ENCODE assay signal across 1 cellular context in the genomic region with DNA sequence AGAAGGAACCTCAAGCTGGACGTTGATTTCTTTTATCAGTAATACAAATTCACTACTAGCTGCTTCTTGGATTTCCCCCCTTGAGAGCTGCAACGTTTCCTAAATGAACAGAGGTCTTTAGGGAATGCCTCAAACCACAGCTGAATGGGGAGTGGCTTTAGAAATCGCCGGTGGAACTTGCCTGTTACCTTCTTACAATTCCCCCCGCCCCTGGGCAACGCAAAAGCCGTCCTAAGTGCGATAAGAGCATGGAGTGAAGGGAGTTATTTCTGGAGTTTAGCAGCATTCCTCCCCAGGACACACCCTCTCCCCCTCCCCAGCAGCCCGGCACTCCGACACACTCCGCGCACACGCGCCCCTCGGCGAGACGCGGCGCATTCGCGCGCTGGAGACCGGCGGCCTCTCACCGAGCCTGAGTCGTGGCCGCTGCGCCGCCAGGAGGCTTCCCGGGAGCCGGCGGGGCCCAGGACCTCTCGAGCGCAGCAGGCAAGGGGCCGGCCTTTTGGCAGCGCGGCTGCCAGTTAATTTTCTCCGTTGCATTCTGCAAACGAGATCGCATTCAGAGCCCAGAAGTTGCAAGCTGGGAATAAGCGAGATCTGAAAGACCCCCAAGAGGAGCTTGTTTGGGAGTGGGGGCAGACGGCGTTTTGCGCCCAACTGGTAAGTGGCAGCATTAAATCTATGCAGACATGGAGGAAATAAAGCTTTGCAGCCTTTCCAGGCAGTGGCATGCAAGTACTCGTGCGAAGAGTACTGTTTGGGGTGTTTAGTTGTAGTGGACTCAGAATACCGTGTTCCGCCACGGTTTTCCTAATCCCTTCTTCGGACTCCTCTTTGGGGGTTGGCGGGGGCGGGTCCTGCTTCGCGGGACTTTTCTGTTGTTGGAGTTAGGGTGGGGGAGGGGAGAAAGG.
A peak's percentile ranks its signal among the peaks of the same experiment; 100 is the strongest.
TF ChIP-seq lines count a peak whose summit lies in the region.

No MANE protein-coding gene starts in this region.

TF ChIP-seq in HEK293, 187 proteins besides CTCF, POLR2A, EP300 and RAD21 (continued from another document and continues in another):
- TF ChIP-seq, protein P1, sequence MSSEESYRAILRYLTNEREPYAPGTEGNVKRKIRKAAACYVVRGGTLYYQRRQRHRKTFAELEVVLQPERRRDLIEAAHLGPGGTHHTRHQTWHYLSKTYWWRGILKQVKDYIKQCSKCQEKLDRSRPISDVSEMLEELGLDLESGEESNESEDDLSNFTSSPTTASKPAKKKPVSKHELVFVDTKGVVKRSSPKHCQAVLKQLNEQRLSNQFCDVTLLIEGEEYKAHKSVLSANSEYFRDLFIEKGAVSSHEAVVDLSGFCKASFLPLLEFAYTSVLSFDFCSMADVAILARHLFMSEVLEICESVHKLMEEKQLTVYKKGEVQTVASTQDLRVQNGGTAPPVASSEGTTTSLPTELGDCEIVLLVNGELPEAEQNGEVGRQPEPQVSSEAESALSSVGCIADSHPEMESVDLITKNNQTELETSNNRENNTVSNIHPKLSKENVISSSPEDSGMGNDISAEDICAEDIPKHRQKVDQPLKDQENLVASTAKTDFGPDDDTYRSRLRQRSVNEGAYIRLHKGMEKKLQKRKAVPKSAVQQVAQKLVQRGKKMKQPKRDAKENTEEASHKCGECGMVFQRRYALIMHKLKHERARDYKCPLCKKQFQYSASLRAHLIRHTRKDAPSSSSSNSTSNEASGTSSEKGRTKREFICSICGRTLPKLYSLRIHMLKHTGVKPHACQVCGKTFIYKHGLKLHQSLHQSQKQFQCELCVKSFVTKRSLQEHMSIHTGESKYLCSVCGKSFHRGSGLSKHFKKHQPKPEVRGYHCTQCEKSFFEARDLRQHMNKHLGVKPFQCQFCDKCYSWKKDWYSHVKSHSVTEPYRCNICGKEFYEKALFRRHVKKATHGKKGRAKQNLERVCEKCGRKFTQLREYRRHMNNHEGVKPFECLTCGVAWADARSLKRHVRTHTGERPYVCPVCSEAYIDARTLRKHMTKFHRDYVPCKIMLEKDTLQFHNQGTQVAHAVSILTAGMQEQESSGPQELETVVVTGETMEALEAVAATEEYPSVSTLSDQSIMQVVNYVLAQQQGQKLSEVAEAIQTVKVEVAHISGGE (tag by site-specific recombination; conservative IDR thresholded peaks at IDR 0.05; ENCODE audit: low read depth), result peak; percentile 38
- TF ChIP-seq ZNF114 (tag by site-specific recombination; IDR thresholded peaks at IDR 0.05) (no peak), ZNF146 (tag by site-specific recombination; IDR thresholded peaks at IDR 0.05) (no peak), ZBTB17 (tag by site-specific recombination; IDR thresholded peaks at IDR 0.05) (peak; percentile 51), ZFP3 (tag by site-specific recombination; IDR thresholded peaks at IDR 0.05; ENCODE audit: low read depth) (no peak), ZNF140 (tag by site-specific recombination; IDR thresholded peaks at IDR 0.05) (no peak), ZNF658 (tag by site-specific recombination; IDR thresholded peaks at IDR 0.05) (no peak), ZEB2 (tag by site-specific recombination; IDR thresholded peaks at IDR 0.05) (peak; percentile 39; the same call in 1 of the 2 replicates), FEZF1 (tag by site-specific recombination; IDR thresholded peaks at IDR 0.05) (peak; percentile 85), HOXD13 (CRISPR knock-in tag; IDR thresholded peaks at IDR 0.05; ENCODE audit: borderline replicate concordance) (peak; percentile 54; the same call in 1 of the 2 replicates), ZNF76 (tag by site-specific recombination; IDR thresholded peaks at IDR 0.05; ENCODE audit: borderline replicate concordance, low read depth) (peak; percentile 46; the same call in 1 of the 2 replicates), ZNF335 (tag by site-specific recombination; conservative IDR thresholded peaks at IDR 0.05) (peak; percentile 97), ZIC2 (tag by site-specific recombination; IDR thresholded peaks at IDR 0.05) (peak; percentile 95), IKZF3 (tag by site-specific recombination; IDR thresholded peaks at IDR 0.05) (peak; percentile 62), ZNF514 (tag by site-specific recombination; IDR thresholded peaks at IDR 0.05) (no peak), SP3 (tag by site-specific recombination; IDR thresholded peaks at IDR 0.05) (0 out of 2 replicates have a peak, but pooled peaks have one; percentile 48), RBAK (tag by site-specific recombination; IDR thresholded peaks at IDR 0.05) (no peak), ZNF423 (tag by site-specific recombination; IDR thresholded peaks at IDR 0.05) (no peak), ZNF112 (tag by site-specific recombination; IDR thresholded peaks at IDR 0.05) (no peak), ZSCAN30 (tag by site-specific recombination; IDR thresholded peaks at IDR 0.05) (peak; percentile 96), SCRT2 (tag by site-specific recombination; IDR thresholded peaks at IDR 0.05) (0 out of 2 replicates have a peak, but pooled peaks have one; percentile 26), ZNF292 (tag by site-specific recombination; IDR thresholded peaks at IDR 0.05; ENCODE audit: borderline replicate concordance, low read depth) (no peak), ZNF654 (tag by site-specific recombination; IDR thresholded peaks at IDR 0.05; ENCODE audit: low read depth) (no peak)
- TF ChIP-seq, protein P2, sequence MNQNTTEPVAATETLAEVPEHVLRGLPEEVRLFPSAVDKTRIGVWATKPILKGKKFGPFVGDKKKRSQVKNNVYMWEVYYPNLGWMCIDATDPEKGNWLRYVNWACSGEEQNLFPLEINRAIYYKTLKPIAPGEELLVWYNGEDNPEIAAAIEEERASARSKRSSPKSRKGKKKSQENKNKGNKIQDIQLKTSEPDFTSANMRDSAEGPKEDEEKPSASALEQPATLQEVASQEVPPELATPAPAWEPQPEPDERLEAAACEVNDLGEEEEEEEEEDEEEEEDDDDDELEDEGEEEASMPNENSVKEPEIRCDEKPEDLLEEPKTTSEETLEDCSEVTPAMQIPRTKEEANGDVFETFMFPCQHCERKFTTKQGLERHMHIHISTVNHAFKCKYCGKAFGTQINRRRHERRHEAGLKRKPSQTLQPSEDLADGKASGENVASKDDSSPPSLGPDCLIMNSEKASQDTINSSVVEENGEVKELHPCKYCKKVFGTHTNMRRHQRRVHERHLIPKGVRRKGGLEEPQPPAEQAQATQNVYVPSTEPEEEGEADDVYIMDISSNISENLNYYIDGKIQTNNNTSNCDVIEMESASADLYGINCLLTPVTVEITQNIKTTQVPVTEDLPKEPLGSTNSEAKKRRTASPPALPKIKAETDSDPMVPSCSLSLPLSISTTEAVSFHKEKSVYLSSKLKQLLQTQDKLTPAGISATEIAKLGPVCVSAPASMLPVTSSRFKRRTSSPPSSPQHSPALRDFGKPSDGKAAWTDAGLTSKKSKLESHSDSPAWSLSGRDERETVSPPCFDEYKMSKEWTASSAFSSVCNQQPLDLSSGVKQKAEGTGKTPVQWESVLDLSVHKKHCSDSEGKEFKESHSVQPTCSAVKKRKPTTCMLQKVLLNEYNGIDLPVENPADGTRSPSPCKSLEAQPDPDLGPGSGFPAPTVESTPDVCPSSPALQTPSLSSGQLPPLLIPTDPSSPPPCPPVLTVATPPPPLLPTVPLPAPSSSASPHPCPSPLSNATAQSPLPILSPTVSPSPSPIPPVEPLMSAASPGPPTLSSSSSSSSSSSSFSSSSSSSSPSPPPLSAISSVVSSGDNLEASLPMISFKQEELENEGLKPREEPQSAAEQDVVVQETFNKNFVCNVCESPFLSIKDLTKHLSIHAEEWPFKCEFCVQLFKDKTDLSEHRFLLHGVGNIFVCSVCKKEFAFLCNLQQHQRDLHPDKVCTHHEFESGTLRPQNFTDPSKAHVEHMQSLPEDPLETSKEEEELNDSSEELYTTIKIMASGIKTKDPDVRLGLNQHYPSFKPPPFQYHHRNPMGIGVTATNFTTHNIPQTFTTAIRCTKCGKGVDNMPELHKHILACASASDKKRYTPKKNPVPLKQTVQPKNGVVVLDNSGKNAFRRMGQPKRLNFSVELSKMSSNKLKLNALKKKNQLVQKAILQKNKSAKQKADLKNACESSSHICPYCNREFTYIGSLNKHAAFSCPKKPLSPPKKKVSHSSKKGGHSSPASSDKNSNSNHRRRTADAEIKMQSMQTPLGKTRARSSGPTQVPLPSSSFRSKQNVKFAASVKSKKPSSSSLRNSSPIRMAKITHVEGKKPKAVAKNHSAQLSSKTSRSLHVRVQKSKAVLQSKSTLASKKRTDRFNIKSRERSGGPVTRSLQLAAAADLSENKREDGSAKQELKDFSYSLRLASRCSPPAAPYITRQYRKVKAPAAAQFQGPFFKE (tag by site-specific recombination; IDR thresholded peaks at IDR 0.05; ENCODE audit: borderline replicate concordance), result no peak
- TF ChIP-seq, protein P3, sequence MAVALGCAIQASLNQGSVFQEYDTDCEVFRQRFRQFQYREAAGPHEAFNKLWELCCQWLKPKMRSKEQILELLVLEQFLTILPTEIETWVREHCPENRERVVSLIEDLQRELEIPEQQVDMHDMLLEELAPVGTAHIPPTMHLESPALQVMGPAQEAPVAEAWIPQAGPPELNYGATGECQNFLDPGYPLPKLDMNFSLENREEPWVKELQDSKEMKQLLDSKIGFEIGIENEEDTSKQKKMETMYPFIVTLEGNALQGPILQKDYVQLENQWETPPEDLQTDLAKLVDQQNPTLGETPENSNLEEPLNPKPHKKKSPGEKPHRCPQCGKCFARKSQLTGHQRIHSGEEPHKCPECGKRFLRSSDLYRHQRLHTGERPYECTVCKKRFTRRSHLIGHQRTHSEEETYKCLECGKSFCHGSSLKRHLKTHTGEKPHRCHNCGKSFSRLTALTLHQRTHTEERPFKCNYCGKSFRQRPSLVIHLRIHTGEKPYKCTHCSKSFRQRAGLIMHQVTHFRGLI (tag by site-specific recombination; IDR thresholded peaks at IDR 0.05), result 0 out of 2 replicates have a peak, but pooled peaks have one; percentile 25
- TF ChIP-seq, protein P4, sequence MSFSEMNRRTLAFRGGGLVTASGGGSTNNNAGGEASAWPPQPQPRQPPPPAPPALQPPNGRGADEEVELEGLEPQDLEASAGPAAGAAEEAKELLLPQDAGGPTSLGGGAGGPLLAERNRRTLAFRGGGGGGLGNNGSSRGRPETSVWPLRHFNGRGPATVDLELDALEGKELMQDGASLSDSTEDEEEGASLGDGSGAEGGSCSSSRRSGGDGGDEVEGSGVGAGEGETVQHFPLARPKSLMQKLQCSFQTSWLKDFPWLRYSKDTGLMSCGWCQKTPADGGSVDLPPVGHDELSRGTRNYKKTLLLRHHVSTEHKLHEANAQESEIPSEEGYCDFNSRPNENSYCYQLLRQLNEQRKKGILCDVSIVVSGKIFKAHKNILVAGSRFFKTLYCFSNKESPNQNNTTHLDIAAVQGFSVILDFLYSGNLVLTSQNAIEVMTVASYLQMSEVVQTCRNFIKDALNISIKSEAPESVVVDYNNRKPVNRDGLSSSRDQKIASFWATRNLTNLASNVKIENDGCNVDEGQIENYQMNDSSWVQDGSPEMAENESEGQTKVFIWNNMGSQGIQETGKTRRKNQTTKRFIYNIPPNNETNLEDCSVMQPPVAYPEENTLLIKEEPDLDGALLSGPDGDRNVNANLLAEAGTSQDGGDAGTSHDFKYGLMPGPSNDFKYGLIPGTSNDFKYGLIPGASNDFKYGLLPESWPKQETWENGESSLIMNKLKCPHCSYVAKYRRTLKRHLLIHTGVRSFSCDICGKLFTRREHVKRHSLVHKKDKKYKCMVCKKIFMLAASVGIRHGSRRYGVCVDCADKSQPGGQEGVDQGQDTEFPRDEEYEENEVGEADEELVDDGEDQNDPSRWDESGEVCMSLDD (tag by site-specific recombination; IDR thresholded peaks at IDR 0.05), result 0 out of 2 replicates have a peak, but pooled peaks have one; percentile 41
- TF ChIP-seq, protein P5, sequence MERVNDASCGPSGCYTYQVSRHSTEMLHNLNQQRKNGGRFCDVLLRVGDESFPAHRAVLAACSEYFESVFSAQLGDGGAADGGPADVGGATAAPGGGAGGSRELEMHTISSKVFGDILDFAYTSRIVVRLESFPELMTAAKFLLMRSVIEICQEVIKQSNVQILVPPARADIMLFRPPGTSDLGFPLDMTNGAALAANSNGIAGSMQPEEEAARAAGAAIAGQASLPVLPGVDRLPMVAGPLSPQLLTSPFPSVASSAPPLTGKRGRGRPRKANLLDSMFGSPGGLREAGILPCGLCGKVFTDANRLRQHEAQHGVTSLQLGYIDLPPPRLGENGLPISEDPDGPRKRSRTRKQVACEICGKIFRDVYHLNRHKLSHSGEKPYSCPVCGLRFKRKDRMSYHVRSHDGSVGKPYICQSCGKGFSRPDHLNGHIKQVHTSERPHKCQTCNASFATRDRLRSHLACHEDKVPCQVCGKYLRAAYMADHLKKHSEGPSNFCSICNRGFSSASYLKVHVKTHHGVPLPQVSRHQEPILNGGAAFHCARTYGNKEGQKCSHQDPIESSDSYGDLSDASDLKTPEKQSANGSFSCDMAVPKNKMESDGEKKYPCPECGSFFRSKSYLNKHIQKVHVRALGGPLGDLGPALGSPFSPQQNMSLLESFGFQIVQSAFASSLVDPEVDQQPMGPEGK (tag by site-specific recombination; IDR thresholded peaks at IDR 0.05), result peak; percentile 53
- TF ChIP-seq, protein P6, sequence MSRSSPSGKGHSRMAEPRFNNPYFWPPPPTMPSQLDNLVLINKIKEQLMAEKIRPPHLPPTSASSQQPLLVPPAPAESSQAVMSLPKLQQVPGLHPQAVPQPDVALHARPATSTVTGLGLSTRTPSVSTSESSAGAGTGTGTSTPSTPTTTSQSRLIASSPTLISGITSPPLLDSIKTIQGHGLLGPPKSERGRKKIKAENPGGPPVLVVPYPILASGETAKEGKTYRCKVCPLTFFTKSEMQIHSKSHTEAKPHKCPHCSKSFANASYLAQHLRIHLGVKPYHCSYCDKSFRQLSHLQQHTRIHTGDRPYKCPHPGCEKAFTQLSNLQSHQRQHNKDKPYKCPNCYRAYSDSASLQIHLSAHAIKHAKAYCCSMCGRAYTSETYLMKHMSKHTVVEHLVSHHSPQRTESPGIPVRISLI (tag by site-specific recombination; IDR thresholded peaks at IDR 0.05), result no peak
- TF ChIP-seq, protein P7, sequence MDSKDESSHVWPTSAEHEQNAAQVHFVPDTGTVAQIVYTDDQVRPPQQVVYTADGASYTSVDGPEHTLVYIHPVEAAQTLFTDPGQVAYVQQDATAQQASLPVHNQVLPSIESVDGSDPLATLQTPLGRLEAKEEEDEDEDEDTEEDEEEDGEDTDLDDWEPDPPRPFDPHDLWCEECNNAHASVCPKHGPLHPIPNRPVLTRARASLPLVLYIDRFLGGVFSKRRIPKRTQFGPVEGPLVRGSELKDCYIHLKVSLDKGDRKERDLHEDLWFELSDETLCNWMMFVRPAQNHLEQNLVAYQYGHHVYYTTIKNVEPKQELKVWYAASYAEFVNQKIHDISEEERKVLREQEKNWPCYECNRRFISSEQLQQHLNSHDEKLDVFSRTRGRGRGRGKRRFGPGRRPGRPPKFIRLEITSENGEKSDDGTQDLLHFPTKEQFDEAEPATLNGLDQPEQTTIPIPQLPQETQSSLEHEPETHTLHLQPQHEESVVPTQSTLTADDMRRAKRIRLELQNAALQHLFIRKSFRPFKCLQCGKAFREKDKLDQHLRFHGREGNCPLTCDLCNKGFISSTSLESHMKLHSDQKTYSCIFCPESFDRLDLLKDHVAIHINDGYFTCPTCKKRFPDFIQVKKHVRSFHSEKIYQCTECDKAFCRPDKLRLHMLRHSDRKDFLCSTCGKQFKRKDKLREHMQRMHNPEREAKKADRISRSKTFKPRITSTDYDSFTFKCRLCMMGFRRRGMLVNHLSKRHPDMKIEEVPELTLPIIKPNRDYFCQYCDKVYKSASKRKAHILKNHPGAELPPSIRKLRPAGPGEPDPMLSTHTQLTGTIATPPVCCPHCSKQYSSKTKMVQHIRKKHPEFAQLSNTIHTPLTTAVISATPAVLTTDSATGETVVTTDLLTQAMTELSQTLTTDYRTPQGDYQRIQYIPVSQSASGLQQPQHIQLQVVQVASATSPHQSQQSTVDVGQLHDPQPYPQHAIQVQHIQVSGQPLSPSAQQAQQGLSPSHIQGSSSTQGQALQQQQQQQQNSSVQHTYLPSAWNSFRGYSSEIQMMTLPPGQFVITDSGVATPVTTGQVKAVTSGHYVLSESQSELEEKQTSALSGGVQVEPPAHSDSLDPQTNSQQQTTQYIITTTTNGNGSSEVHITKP (tag by site-specific recombination; IDR thresholded peaks at IDR 0.05), result peak; percentile 87
